In the genomic region with DNA sequence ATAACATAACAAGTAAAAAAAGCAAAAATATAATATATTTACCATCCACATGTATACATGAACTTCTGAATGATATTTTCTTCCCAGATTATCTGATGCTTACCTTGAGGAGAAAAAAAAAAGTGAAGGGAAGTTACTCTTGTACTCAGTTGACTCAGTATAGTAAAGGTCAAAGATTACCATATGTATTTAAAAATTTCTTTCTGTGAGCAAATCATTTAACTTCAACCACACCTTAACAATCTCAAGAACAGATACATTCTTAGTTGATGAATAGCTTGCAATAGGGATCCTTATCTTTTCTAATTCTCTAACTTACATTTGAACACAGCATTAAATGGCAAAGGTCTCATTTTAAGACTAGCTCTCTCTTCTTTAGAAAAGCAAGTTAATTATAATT, we compare ENCODE assay signal across 20 cellular contexts. TPM values are rescaled to one million over a fixed set of nuclear protein-coding genes. Genes with fewer than 3 reads are reported as not detected.
DNase-seq lines count a peak whose midpoint lies in the region; ATAC-seq, FAIRE-seq and TF ChIP-seq lines count a peak whose summit lies in the region.
"Had no signal": no experiment of that assay in that cellular context is flagged by ENCODE, and none has a peak within 500 bp of the region (broad histone marks: within the 10 kb centered on the region; RNA-seq: fewer than 3 reads in every experiment).

No MANE protein-coding gene starts in this region.

- no peak for TF ChIP-seq CTCF in HCT116 (IDR thresholded peaks at IDR 0.05 in 2 of 3, conservative IDR thresholded peaks at IDR 0.05 in 1 of 3; ENCODE audit: borderline replicate concordance in 1 of 3, insufficient read depth in 1 of 3, low read depth in 2 of 3, low read length in 2 of 3)
- TF ChIP-seq CTCF in Peyer's patch (IDR thresholded peaks at IDR 0.05) = no peak
- TF ChIP-seq CTCF in hepatocyte (IDR thresholded peaks at IDR 0.05; ENCODE audit: poor library complexity) = no peak
- no peak for TF ChIP-seq CTCF in transverse colon (IDR thresholded peaks at IDR 0.05)

- H3K27me3 ChIP-seq in HCT116 (ENCODE audit: insufficient read depth, low read length) = no peaks in the 10 kb centered on the region
- no peaks in the 10 kb centered on the region for H3K27me3 ChIP-seq in Peyer's patch
- H3K27me3 ChIP-seq in hepatocyte = no peaks in the 10 kb centered on the region
- no peaks in the 10 kb centered on the region for H3K27me3 ChIP-seq in transverse colon
- H3K27me3 ChIP-seq: SJCRH30 had no signal

- POLR2A ChIA-PET in HCT116 (lab: Charles Lee) = no interaction called here

- no peaks in the 10 kb centered on the region for H3K9me3 ChIP-seq in HCT116 (ENCODE audit: control insufficient read depth in 1 of 2, insufficient read depth in 1 of 2, low read depth in 1 of 2, low read length in 2 of 2)
- H3K9me3 ChIP-seq in Peyer's patch = no peaks in the 10 kb centered on the region
- H3K9me3 ChIP-seq in hepatocyte (ENCODE audit: low read depth) = no peaks in the 10 kb centered on the region
- no peaks in the 10 kb centered on the region for H3K9me3 ChIP-seq in transverse colon
- H3K9me3 ChIP-seq: SJCRH30 had no signal

- H3K36me3 ChIP-seq in HCT116 (ENCODE audit: control insufficient read depth in 1 of 2, insufficient read depth in 2 of 2, low read length in 2 of 2) (no peaks in the 10 kb centered on the region), Peyer's patch (no peaks in the 10 kb centered on the region), hepatocyte (replicated peaks; ENCODE audit: insufficient read depth, low read depth) (no peaks in the 10 kb centered on the region), transverse colon (no peaks in the 10 kb centered on the region)
- H3K36me3 ChIP-seq: SJCRH30 had no signal

- in situ Hi-C loops in transverse colon (cut with MboI; ENCODE audit: low pct_ligation_motif_present in 1 of 4, low pct_unique_long_range_greater_than_20kb in 1 of 4, low sequenced_read_pairs in 3 of 4) = no loop called here

- no peak for TF ChIP-seq RAD21 in HCT116 (IDR thresholded peaks at IDR 0.05; ENCODE audit: low read depth)

- intact Hi-C loops in HCT116 (cut with micrococcal nuclease) = no loop called here
- intact Hi-C loops in transverse colon (cut with DNase I; ENCODE audit: low total_unique reads) = no loop called here

- H4K20me1 ChIP-seq in HCT116 (ENCODE audit: insufficient read depth) (no peaks in the 10 kb centered on the region), hepatocyte (ENCODE audit: insufficient read depth, poor library complexity, severe bottlenecking) (no peaks in the 10 kb centered on the region)

- H3K4me1 ChIP-seq in HCT116 (ENCODE audit: control insufficient read depth in 1 of 2, insufficient read depth in 2 of 2, low read length in 2 of 2) = peaks cover 0 to 2% of the 10 kb centered on the region in 2 experiments; a peak in 1 of 4 replicates
- peaks cover 0 to 7% (median 2%) of the 10 kb centered on the region in 4 donors for H3K4me1 ChIP-seq in Peyer's patch
- no peaks in the 10 kb centered on the region for H3K4me1 ChIP-seq in hepatocyte (ENCODE audit: insufficient read depth)
- H3K4me1 ChIP-seq in transverse colon = peaks cover 4 to 30% (median 11%) of the 10 kb centered on the region in 4 donors
- H3K4me1 ChIP-seq: SJCRH30 had no signal

- no peak for TF ChIP-seq POLR2A in HCT116 (IDR thresholded peaks at IDR 0.05; ENCODE audit: borderline replicate concordance, extremely low read depth, insufficient read depth, insufficient read length)
- no peak for TF ChIP-seq POLR2A in Peyer's patch (IDR thresholded peaks at IDR 0.05)
- TF ChIP-seq POLR2A in transverse colon (IDR thresholded peaks at IDR 0.05) = no peak
- no peak for TF ChIP-seq POLR2A in H54 (IDR thresholded peaks at IDR 0.05; ENCODE audit: low read depth, low read length)

- no peak overlapping the region for H3K9ac ChIP-seq in HCT116 (ENCODE audit: low read length)
- H3K9ac ChIP-seq: KMS-11 had no signal

- no TSS peak for BruUV-seq in HCT116 (replicated peaks; lab: Mats Ljungman, UMichigan)

- TF ChIP-seq EP300 in transverse colon (IDR thresholded peaks at IDR 0.05; ENCODE audit: low read depth) = no peak

- no peak for ATAC-seq in HCT116
- ATAC-seq: GM12878 had no signal

- H3K27ac ChIP-seq in HCT116 (ENCODE audit: low read depth, low read length) = no peak overlapping the region
- peak overlapping the region in 3 of 4 donors; percentile 4 to 79 (median 53) for H3K27ac ChIP-seq in Peyer's patch
- peak overlapping the region; percentile 66 for H3K27ac ChIP-seq in hepatocyte
- H3K27ac ChIP-seq in transverse colon = peak overlapping the region; percentile 0 to 61 (median 49)
- H3K27ac ChIP-seq: KMS-11, SJCRH30 had no signal

- H3K9me2 ChIP-seq in HCT116 (ENCODE audit: insufficient read depth) = no peaks in the 10 kb centered on the region
- H3K9me2 ChIP-seq in hepatocyte (replicated peaks; ENCODE audit: insufficient read depth) = no peaks in the 10 kb centered on the region

- CTCF ChIA-PET in HCT116 (lab: Charles Lee) = no interaction called here

- no peak for FAIRE-seq in H54 (lab: Jason Lieb, UNC)
- FAIRE-seq: GM12878 had no signal

- RAD21 ChIA-PET in HCT116 (lab: Charles Lee; ENCODE audit: low non-redundant PET in 1 of 2, low total read pairs in 2 of 2, uncharacterized antibody in 2 of 2, unreplicated experiment in 2 of 2) = no interaction called here

- H3K79me2 ChIP-seq in HCT116 (ENCODE audit: insufficient read depth, low read length) = no peaks in the 10 kb centered on the region
- H3K79me2 ChIP-seq in hepatocyte = no peaks in the 10 kb centered on the region

- no peak for DNase-seq in HCT116 (ENCODE audit: low read depth, low spot score)
- no peak for DNase-seq in Peyer's patch
- DNase-seq in hepatocyte (ENCODE audit: low spot score) = no peak
- no peak for DNase-seq in transverse colon
- no peak for DNase-seq in central memory CD4-positive, alpha-beta T cell
- DNase-seq in H54 (ENCODE audit: insufficient read length, low spot score) = no peak
- no peak for DNase-seq in GOT3 (lab: John Stamatoyannopoulos, UW)
- DNase-seq: CD4-positive, CD25-positive, alpha-beta regulatory T cell; HCEC 1CT; IMR-90; NCI-H1105; NCI-H146; NCI-H2081; NCI-H2171 treated with DMSO at 0.1 percent for 48 hours; NCI-H446 treated with DMSO at 0.1 percent for 48 hours; NCI-H526 treated with DMSO at 0.1 percent for 48 hours; SJCRH30 had no signal

- peak overlapping the region; percentile 4 for H2AFZ ChIP-seq in HCT116 (ENCODE audit: low read depth, low read length, poor library complexity, severe bottlenecking)
- H2AFZ ChIP-seq in hepatocyte = no peak overlapping the region

- H3K4me2 ChIP-seq in HCT116 (ENCODE audit: low read length) (no peak overlapping the region), hepatocyte (peak overlapping the region; percentile 10)
- H3K4me2 ChIP-seq: KMS-11 had no signal

- H3K4me3 ChIP-seq in HCT116 (replicated peaks in 1 of 2; ENCODE audit: low read depth in 1 of 2, low read length in 2 of 2) = no peak overlapping the region
- no peak overlapping the region for H3K4me3 ChIP-seq in Peyer's patch
- H3K4me3 ChIP-seq in hepatocyte = no peak overlapping the region
- H3K4me3 ChIP-seq in transverse colon = no peak overlapping the region
- H3K4me3 ChIP-seq: GM12878, SJCRH30 had no signal

TF ChIP-seq in HCT116, 20 proteins besides CTCF, POLR2A, EP300 and RAD21:
- TF ChIP-seq ZFX (IDR thresholded peaks at IDR 0.05) (no peak), YY1 (IDR thresholded peaks at IDR 0.05; ENCODE audit: extremely low read depth, insufficient replicate concordance, low read depth, low read length) (no peak), CBX3 (IDR thresholded peaks at IDR 0.05; ENCODE audit: low read depth) (no peak), FOSL1 (IDR thresholded peaks at IDR 0.05; ENCODE audit: low read depth) (no peak), EZH2 (IDR thresholded peaks at IDR 0.05) (no peak), JUND (IDR thresholded peaks at IDR 0.05) (no peak), SIN3A (IDR thresholded peaks at IDR 0.05; ENCODE audit: low read depth) (no peak), TCF7L2 (IDR thresholded peaks at IDR 0.05; ENCODE audit: borderline replicate concordance, extremely low read depth, insufficient read depth, insufficient read length) (no peak), SRF (IDR thresholded peaks at IDR 0.05; ENCODE audit: low read depth) (no peak), SP1 (IDR thresholded peaks at IDR 0.05; ENCODE audit: low read depth) (no peak), ZNF274 (IDR thresholded peaks at IDR 0.05; ENCODE audit: low read depth, low read length) (no peak), EZH2phosphoT487 (IDR thresholded peaks at IDR 0.05; ENCODE audit: borderline replicate concordance) (no peak)

RNA-seq across cellular contexts. Expression of a gene that starts 29.8 kb away (rescaled TPM):
- total RNA-seq in HCT116 (2021; ENCODE audit: unreplicated experiment) (2.9 TPM), Peyer's patch (100 to 1,000 TPM in 3 of 4 donors, 10 to 100 TPM in 1; 23.1 to 242 (median 145) TPM), hepatocyte (47.4 and 53.3 TPM in 2 replicates), transverse colon (100 to 1,000 TPM in 3 of 4 donors, 10 to 100 TPM in 1; 53.3 to 443 (median 294) TPM)
- 1.2 and 1.3 TPM in 2 replicates for polyA plus RNA-seq in HCT116 (2012)
- 30.2 and 42.0 TPM in 2 replicates for polyA plus RNA-seq in hepatocyte
- total RNA-seq: CD4-positive, CD25-positive, alpha-beta regulatory T cell; GM12878; IMR-90; SJCRH30; T-helper 1 cell treated with Interleukin-12 subunit alpha and Interleukin-12 subunit beta and Interleukin-4 antibody, amounts not matched to agents 30 ng/mL and 1 ng/mL, for 36 hours had no signal
- polyA plus RNA-seq: CD4-positive, CD25-positive, alpha-beta regulatory T cell; GM12878; IMR-90 had no signal
